17 cellular contexts compared by ENCODE assay signal in genomic region chr16:57335361-57335760, GRCh38. TPM values are rescaled to one million over a fixed set of nuclear protein-coding genes. Genes with fewer than 3 reads are reported as not detected.
DNase-seq lines count a peak whose midpoint lies in the region; ATAC-seq, FAIRE-seq and TF ChIP-seq lines count a peak whose summit lies in the region.
"Had no signal": no experiment of that assay in that cellular context is flagged by ENCODE, and none has a peak within 500 bp of the region (broad histone marks: within the 10 kb centered on the region; RNA-seq: fewer than 3 reads in every experiment).

No MANE protein-coding gene starts in this region.

- H3K27ac ChIP-seq in heart right ventricle (peak overlapping the region in 4 of 10 donors; percentile 7 to 78 (median 68)), pancreas (no peak overlapping the region)
- H3K27ac ChIP-seq: 22Rv1, BLaER1 had no signal

- H3K36me3 ChIP-seq in heart right ventricle (no peaks in the 10 kb centered on the region), pancreas (no peaks in the 10 kb centered on the region)
- H3K36me3 ChIP-seq: BLaER1 had no signal

- no peak for FAIRE-seq in pancreas (lab: Jason Lieb, UNC)
- FAIRE-seq: HepG2, HTR-8/SVneo had no signal

- peak in 6 of 8 donors; percentile 52 to 92 (median 74) for ATAC-seq in heart right ventricle
- no peak for ATAC-seq in left cardiac atrium
- no peak for ATAC-seq in pancreas
- ATAC-seq: HepG2 had no signal

- H3K27me3 ChIP-seq in heart right ventricle (no peaks in the 10 kb centered on the region), pancreas (no peaks in the 10 kb centered on the region)
- H3K27me3 ChIP-seq: BLaER1 had no signal

- H3K4me3 ChIP-seq in heart right ventricle (no peak overlapping the region), pancreas (no peak overlapping the region)
- H3K4me3 ChIP-seq: BLaER1 had no signal

- TF ChIP-seq CTCF in heart right ventricle (IDR thresholded peaks at IDR 0.05) (no peak), pancreas (IDR thresholded peaks at IDR 0.05) (no peak)

- peaks cover 0 to 10% (median 0%) of the 10 kb centered on the region in 9 donors for H3K4me1 ChIP-seq in heart right ventricle
- H3K4me1 ChIP-seq in pancreas, result no peaks in the 10 kb centered on the region

- H3K9me3 ChIP-seq in heart right ventricle (peaks cover 0 to 25% (median 0%) of the 10 kb centered on the region in 11 donors), pancreas (no peaks in the 10 kb centered on the region)

- intact Hi-C loops in heart right ventricle (cut with DNase I), result loop anchor here in 1 of 10 donors (2.0 kb wide), 1 partner anchor 37 kb away; the partner anchor contains the start of gene CX3CL1
- intact Hi-C loops in left cardiac atrium (cut with DNase I), result no loop called here
- intact Hi-C loops in pancreas (cut with DNase I), result no loop called here

- DNase-seq in heart right ventricle (no peak), left cardiac atrium (no peak), dermis microvascular lymphatic vessel endothelial cell (ENCODE audit: low read depth in 2 of 2) (peak; percentile 90 to 95), lung microvascular endothelial cell (ENCODE audit: low read depth in 2 of 2) (peak; percentile 74 to 94), pancreas (no peak)
- no peak for DNase-seq in stimulated activated CD4-positive, alpha-beta T cell treated with anti-CD3 and anti-CD28 coated beads, Interleukin-2, amount 100 ng/mL, for 48 hours
- no peak for DNase-seq in activated effector memory CD4-positive, alpha-beta T cell treated with Interleukin-2 at 50 U/mL for 16 hours
- DNase-seq: AML-193, DMS53, GF-D8, HCEC 1CT, HFFc6 had no signal

- 64 to 75% methylated on average over 5 of the region's 5 CpGs for WGBS in heart right ventricle, 2 donors
- WGBS in pancreas, 2 donors, result 83 to 84% methylated on average over 5 of the region's 5 CpGs

RNA-seq across cellular contexts. Expression of gene CCL22, which starts 23.2 kb away (rescaled TPM):
- under 1 TPM in 1 of 10 donors, not detected in 9; 0.60 TPM for total RNA-seq in heart right ventricle
- polyA plus RNA-seq in heart right ventricle, result under 1 TPM in 1 of 2 donors, not detected in 1; 0.07 TPM
- under 1 TPM; 0.06 to 0.10 TPM for total RNA-seq in left cardiac atrium
- not detected in 2 replicates for total RNA-seq in dermis microvascular lymphatic vessel endothelial cell
- not detected in 2 replicates for total RNA-seq in lung microvascular endothelial cell
- under 1 TPM in 3 of 6 donors, not detected in 3; 0.09 to 0.85 (median 0.16) TPM for total RNA-seq in pancreas
- polyA plus RNA-seq in pancreas, result under 1 TPM in 1 of 2 donors, not detected in 1; 0.05 TPM
- total RNA-seq: H4, HepG2, HFFc6 had no signal
- polyA plus RNA-seq: HepG2 had no signal

RNA-seq across cellular contexts. Expression of gene CX3CL1, which starts 36.9 kb away (rescaled TPM):
- total RNA-seq in heart right ventricle (10 to 100 TPM in 9 of 10 donors, 1 to 10 TPM in 1; 7.8 to 46.3 (median 14.5) TPM), left cardiac atrium (10 to 100 TPM; 13.7 to 23.2 TPM), dermis microvascular lymphatic vessel endothelial cell (1.8 and 4.0 TPM in 2 replicates), lung microvascular endothelial cell (2.0 and 2.8 TPM in 2 replicates), pancreas (10 to 100 TPM in 2 of 6 donors, 1 to 10 TPM in 4; 4.6 to 21.3 (median 6.0) TPM)
- polyA plus RNA-seq in heart right ventricle (10 to 100 TPM; 15.1 to 19.0 TPM), pancreas (10 to 100 TPM in 1 of 2 donors, 1 to 10 TPM in 1; 8.7 to 19.0 TPM)
- total RNA-seq: HFFc6 had no signal

RNA-seq across cellular contexts. Expression of gene PLLP, which starts 50.9 kb away (rescaled TPM):
- total RNA-seq in heart right ventricle, result 1 to 10 TPM; 1.7 to 4.0 (median 2.2) TPM
- 10 to 100 TPM in 1 of 2 donors, 1 to 10 TPM in 1; 7.0 to 10.6 TPM for polyA plus RNA-seq in heart right ventricle
- 1 to 10 TPM; 5.0 to 8.2 TPM for total RNA-seq in left cardiac atrium
- 4.2 and 11.9 TPM in 2 replicates for total RNA-seq in dermis microvascular lymphatic vessel endothelial cell
- total RNA-seq in lung microvascular endothelial cell, result 5.2 and 6.3 TPM in 2 replicates
- total RNA-seq in pancreas, result 10 to 100 TPM; 10.8 to 29.9 (median 22.5) TPM
- 10 to 100 TPM; 22.2 to 34.3 TPM for polyA plus RNA-seq in pancreas
- total RNA-seq: HFFc6 had no signal

Comparison
In these comparisons a context has a peak if more than half of its experiments do, and no peak if none do; other contexts are left out.
1. ATAC-seq: peak in heart right ventricle (6 of 8); none in left cardiac atrium (0 of 2) and pancreas (0 of 4).
2. DNase-seq: peak in dermis microvascular lymphatic vessel endothelial cell (2 of 2) and lung microvascular endothelial cell (2 of 2); none in heart right ventricle (0 of 2), left cardiac atrium (single experiment), stimulated activated CD4-positive, alpha-beta T cell treated with anti-CD3 and anti-CD28 coated beads, Interleukin-2, amount 100 ng/mL, for 48 hours (0 of 2), activated effector memory CD4-positive, alpha-beta T cell treated with Interleukin-2 at 50 U/mL for 16 hours (single experiment) and pancreas (0 of 6).